8 cellular contexts compared by ENCODE assay signal in the genomic region with DNA sequence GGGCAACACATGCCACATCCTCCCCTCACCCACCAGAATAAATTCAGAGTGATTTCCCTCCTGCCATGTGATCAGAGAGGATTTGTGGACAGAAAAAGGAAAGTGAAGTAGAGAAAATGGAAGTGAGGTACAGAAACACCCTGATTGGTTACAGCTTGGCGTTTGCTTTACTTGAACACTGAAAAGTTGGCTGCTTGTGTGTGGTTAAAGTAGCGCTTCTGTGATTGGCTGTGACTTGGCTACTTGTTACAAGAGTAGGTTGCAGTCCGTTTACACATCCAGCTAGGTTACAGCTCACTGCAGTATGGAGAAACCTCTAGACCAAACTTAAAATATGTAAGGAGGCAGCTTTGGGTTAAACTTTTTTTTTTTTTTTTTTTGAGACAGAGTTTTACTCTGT.
DNase-seq lines count a peak whose midpoint lies in the region; ATAC-seq and TF ChIP-seq lines count a peak whose summit lies in the region.
"Had no signal": no experiment of that assay in that cellular context is flagged by ENCODE, and none has a peak within 500 bp of the region (broad histone marks: within the 10 kb centered on the region; RNA-seq: fewer than 3 reads in every experiment).

No MANE protein-coding gene starts in this region.

- ATAC-seq in GM19035 (IDR thresholded peaks at IDR 0.05; ENCODE audit: unreplicated experiment), result peak; percentile 66
- peak; percentile 60 for ATAC-seq in HG02588 (IDR thresholded peaks at IDR 0.05; ENCODE audit: unreplicated experiment)
- peak; percentile 46 for ATAC-seq in HG03558 (IDR thresholded peaks at IDR 0.05; ENCODE audit: extremely low read depth, unreplicated experiment)
- ATAC-seq in left cardiac atrium, result no peak

- DNase-seq in neural progenitor cell (ENCODE audit: low spot score) (no peak), OCI-M2 (lab: John Stamatoyannopoulos, UW; ENCODE audit: unreplicated experiment) (no peak), Calu3 (no peak), left cardiac atrium (no peak)
- DNase-seq: activated gamma-delta T cell had no signal

- TF ChIP-seq CTCF in neural progenitor cell (IDR thresholded peaks at IDR 0.05) (no peak), Calu3 (IDR thresholded peaks at IDR 0.05; ENCODE audit: unreplicated experiment) (no peak)

- H3K27ac Mint-ChIP-seq in neural progenitor cell (peak overlapping the region; percentile 44), Calu3 (ENCODE audit: unreplicated experiment) (no peak overlapping the region)

- no peak overlapping the region for H3K4me3 ChIP-seq in neural progenitor cell

- H3K27me3 ChIP-seq in neural progenitor cell, result no peaks in the 10 kb centered on the region

- H3K9me3 ChIP-seq in neural progenitor cell (ENCODE audit: low read depth), result no peaks in the 10 kb centered on the region

- H3K27me3 Mint-ChIP-seq in neural progenitor cell (ENCODE audit: insufficient read depth, low read depth), result no peaks in the 10 kb centered on the region
- H3K27me3 Mint-ChIP-seq in Calu3 (ENCODE audit: unreplicated experiment), result no peaks in the 10 kb centered on the region

- no peaks in the 10 kb centered on the region for H3K79me2 ChIP-seq in neural progenitor cell (ENCODE audit: low read depth)

- H3K36me3 Mint-ChIP-seq in neural progenitor cell (peaks cover 2% of the 10 kb centered on the region), Calu3 (ENCODE audit: insufficient read depth, unreplicated experiment) (no peaks in the 10 kb centered on the region)

- CTCF ChIA-PET in Calu3 (lab: Charles Lee), result interaction anchor here (0.7 kb wide), 2 partner anchors 9 to 452 kb away, joined by 3 to 6 read pairs; no protein-coding TSS in a partner anchor

- no peak overlapping the region for H3K9ac ChIP-seq in neural progenitor cell

- no peaks in the 10 kb centered on the region for H3K36me3 ChIP-seq in neural progenitor cell

- no peak overlapping the region for H3K4me2 ChIP-seq in neural progenitor cell

- no TSS peak for BruUV-seq in Calu3 (replicated peaks; lab: Mats Ljungman, UMichigan)

- no peak overlapping the region for H2AFZ ChIP-seq in neural progenitor cell (replicated peaks)

- peaks cover 16% of the 10 kb centered on the region for H3K4me1 ChIP-seq in neural progenitor cell

- intact Hi-C loops in Calu3 (cut with micrococcal nuclease; ENCODE audit: unreplicated experiment) (no loop called here), left cardiac atrium (cut with DNase I) (no loop called here)

- no peaks in the 10 kb centered on the region for H4K20me1 ChIP-seq in neural progenitor cell (ENCODE audit: low read depth)

- no peak overlapping the region for H3K27ac ChIP-seq in neural progenitor cell

- H3K4me3 Mint-ChIP-seq in neural progenitor cell (no peak overlapping the region), Calu3 (ENCODE audit: low read depth, unreplicated experiment) (no peak overlapping the region)

- H3K9me3 Mint-ChIP-seq in neural progenitor cell (peaks cover 4% of the 10 kb centered on the region), Calu3 (ENCODE audit: low read depth, unreplicated experiment) (no peaks in the 10 kb centered on the region)

- peaks cover 8% of the 10 kb centered on the region for H3F3A ChIP-seq in neural progenitor cell (ENCODE audit: low read depth)

- H3K4me1 Mint-ChIP-seq in neural progenitor cell, result peaks cover 13% of the 10 kb centered on the region
- H3K4me1 Mint-ChIP-seq in Calu3 (ENCODE audit: low read depth, unreplicated experiment), result peaks cover 12% of the 10 kb centered on the region

Comparison
In these comparisons a context has a peak if more than half of its experiments do, and no peak if none do; other contexts are left out.
1. ATAC-seq: peak in GM19035 (single experiment), HG02588 (single experiment) and HG03558 (single experiment); none in left cardiac atrium (0 of 2).